14 cellular contexts compared by ENCODE assay signal in genomic region chr19:4541114-4541805, GRCh38. TPM values are rescaled to one million over a fixed set of nuclear protein-coding genes. Genes with fewer than 3 reads are reported as not detected.
"Had no signal": no experiment of that assay in that cellular context is flagged by ENCODE, and none has a peak within 500 bp of the region (broad histone marks: within the 10 kb centered on the region; RNA-seq: fewer than 3 reads in every experiment).

No MANE protein-coding gene starts in this region.

- H3K36me3 ChIP-seq: brain microvascular endothelial cell, right atrium auricular region, tibial artery had no signal

- ATAC-seq: activated T-cell treated with anti-CD3 and anti-CD28 coated beads, Interleukin-2, amount 50 U/mL, for 72 hours; stimulated activated effector memory CD8-positive, alpha-beta T cell treated with anti-CD3 and anti-CD28 coated beads, Interleukin-12 subunit alpha, Interleukin-12 subunit beta, amount 100 ng/mL, for 72 hours had no signal

- H3K27ac ChIP-seq: brain microvascular endothelial cell, right atrium auricular region, tibial artery had no signal

- DNase-seq: activated CD4-positive, alpha-beta memory T cell treated with anti-CD3 and anti-CD28 coated beads for 36 hours; activated CD4-positive, alpha-beta T cell treated with anti-CD3 and anti-CD28 coated beads for 1 hour; activated gamma-delta T cell treated with Interleukin-2 at 50 U/mL for 16 hours; activated naive CD8-positive, alpha-beta T cell treated with anti-CD3 and anti-CD28 coated beads for 36 hours; activated T-cell treated with anti-CD3 and anti-CD28 coated beads, Interleukin-2, amount 50 U/mL, for 72 hours; brain microvascular endothelial cell; glutamatergic neuron; left colon; posterior cingulate gyrus; small intestine; T-helper 9 cell; tibial artery had no signal

- H3K4me3 ChIP-seq: right atrium auricular region, tibial artery had no signal

- H3K27me3 ChIP-seq: brain microvascular endothelial cell, right atrium auricular region had no signal

- H3K4me1 ChIP-seq: tibial artery had no signal

RNA-seq across cellular contexts. Expression of gene SEMA6B, which starts 18.2 kb away (rescaled TPM):
- total RNA-seq: activated naive CD8-positive, alpha-beta T cell treated with anti-CD3 and anti-CD28 coated beads for 36 hours had no signal

RNA-seq across cellular contexts. Expression of gene PLIN4, which starts 23.0 kb away (rescaled TPM):
- total RNA-seq: activated naive CD8-positive, alpha-beta T cell treated with anti-CD3 and anti-CD28 coated beads for 36 hours had no signal
